In genomic region chr20:24970030-24970553, GRCh38 we compare ENCODE assay signal across 20 cellular contexts. TPM values are rescaled to one million over a fixed set of nuclear protein-coding genes. Genes with fewer than 3 reads are reported as not detected.
"Had no signal": no experiment of that assay in that cellular context is flagged by ENCODE, and none has a peak within 500 bp of the region (broad histone marks: within the 10 kb centered on the region; RNA-seq: fewer than 3 reads in every experiment).

No MANE protein-coding gene starts in this region.

- H3K9me3 ChIP-seq: gastroesophageal sphincter, pancreas, stomach, thoracic aorta had no signal

- H3K4me1 ChIP-seq: gastroesophageal sphincter, neural progenitor cell, pancreas, stomach had no signal

- DNase-seq: activated CD4-positive, alpha-beta T cell treated with anti-CD3 and anti-CD28 coated beads, Interleukin-2, amount 50 U/mL, for 4 hours; activated naive CD4-positive, alpha-beta T cell treated with Interleukin-2 at 50 U/mL for 16 hours; activated naive CD8-positive, alpha-beta T cell treated with anti-CD3 and anti-CD28 coated beads, Interleukin-2, amount 50 U/mL, for 24 hours; effector memory CD4-positive, alpha-beta T cell; left ventricle myocardium superior; pancreas; stimulated activated CD4-positive, alpha-beta T cell treated with anti-CD3 and anti-CD28 coated beads, Interleukin-15, amount 100 ng/mL, for 24 hours; stimulated activated CD4-positive, alpha-beta T cell treated with anti-CD3 and anti-CD28 coated beads, Interleukin-4, amount 100 ng/mL, for 4 hours; stomach had no signal

- ATAC-seq: activated naive CD8-positive, alpha-beta T cell treated with anti-CD3 and anti-CD28 coated beads, Interleukin-2, amount 50 U/mL, for 24 hours; gastroesophageal sphincter; left ventricle myocardium superior had no signal

- H3K9me3 Mint-ChIP-seq: activated naive CD8-positive, alpha-beta T cell treated with anti-CD3 and anti-CD28 coated beads, Interleukin-2, amount 50 U/mL, for 24 hours; activated T-helper 1 cell treated with anti-CD3 and anti-CD28 coated beads, Interleukin-12 subunit alpha, Interleukin-12 subunit beta, Interleukin-2, Interleukin-4 antibody, amounts not matched to agents 30 ng/mL and 10 ng/mL and 1 ng/mL, durations not matched to agents 14 hours and 24 hours and 36 hours; neural progenitor cell had no signal

- H3K4me1 Mint-ChIP-seq: neural progenitor cell had no signal

- H3K4me3 Mint-ChIP-seq: activated naive CD8-positive, alpha-beta T cell treated with anti-CD3 and anti-CD28 coated beads, Interleukin-2, amount 50 U/mL, for 24 hours; activated T-helper 1 cell treated with anti-CD3 and anti-CD28 coated beads, Interleukin-12 subunit alpha, Interleukin-12 subunit beta, Interleukin-2, Interleukin-4 antibody, amounts not matched to agents 30 ng/mL and 10 ng/mL and 1 ng/mL, durations not matched to agents 14 hours and 24 hours and 36 hours; neural progenitor cell; T-helper 2 cell treated with Interferon-gamma antibody and Interleukin-4, amounts not matched to agents 5 μg/mL and 100 μg/mL, for 36 hours had no signal

- H3K9ac ChIP-seq: neural progenitor cell had no signal

- H3K36me3 ChIP-seq: neural progenitor cell had no signal

- H3K4me2 ChIP-seq: hepatocyte, neural progenitor cell had no signal

- H3K27me3 ChIP-seq: cardiac muscle cell, gastroesophageal sphincter, hepatocyte, neural progenitor cell, pancreas, stomach had no signal

- H3K27ac Mint-ChIP-seq: activated naive CD8-positive, alpha-beta T cell treated with anti-CD3 and anti-CD28 coated beads, Interleukin-2, amount 50 U/mL, for 24 hours; activated T-helper 1 cell treated with anti-CD3 and anti-CD28 coated beads, Interleukin-12 subunit alpha, Interleukin-12 subunit beta, Interleukin-2, Interleukin-4 antibody, amounts not matched to agents 30 ng/mL and 10 ng/mL and 1 ng/mL, durations not matched to agents 14 hours and 24 hours and 36 hours; neural progenitor cell; T-helper 2 cell treated with Interferon-gamma antibody and Interleukin-4, amounts not matched to agents 5 μg/mL and 100 μg/mL, for 36 hours had no signal

- H3K4me3 ChIP-seq: cardiac muscle cell, coronary artery, gastroesophageal sphincter, hepatocyte, neural progenitor cell, pancreas, stomach, thoracic aorta had no signal

- H3K27me3 Mint-ChIP-seq: activated naive CD8-positive, alpha-beta T cell treated with anti-CD3 and anti-CD28 coated beads, Interleukin-2, amount 50 U/mL, for 24 hours had no signal

- H2AFZ ChIP-seq: hepatocyte, neural progenitor cell had no signal

- H3K27ac ChIP-seq: cardiac muscle cell, coronary artery, gastroesophageal sphincter, hepatocyte, neural progenitor cell, pancreas, stomach, thoracic aorta had no signal

RNA-seq across cellular contexts. Expression of gene CST7, which starts 21.0 kb away (rescaled TPM):
- total RNA-seq: cardiac muscle cell, epithelial cell of proximal tubule, hepatocyte, kidney epithelial cell, urinary bladder had no signal
- polyA plus RNA-seq: hepatocyte had no signal
